In genomic region chr20:17504326-17504897, GRCh38 we compare ENCODE assay signal across 8 cellular contexts. TPM values are rescaled to one million over a fixed set of nuclear protein-coding genes. Genes with fewer than 3 reads are reported as not detected.
A peak's percentile ranks its signal among the peaks of the same experiment; 100 is the strongest.
DNase-seq lines count a peak whose midpoint lies in the region; ATAC-seq and TF ChIP-seq lines count a peak whose summit lies in the region.

No MANE protein-coding gene starts in this region.

- H3K36me3 Mint-ChIP-seq in central memory CD8-positive, alpha-beta T cell (ENCODE audit: insufficient read depth): peaks cover 3% of the 10 kb centered on the region
- H3K36me3 Mint-ChIP-seq in natural killer cell treated with Interleukin-12 subunit alpha and Interleukin-12 subunit beta and Interleukin-15 and Interleukin-18, amount 100 ng/mL, for 72 hours: no peaks in the 10 kb centered on the region

- H3K36me3 ChIP-seq in Loucy (ENCODE audit: insufficient read depth, low read length): no peaks in the 10 kb centered on the region

- ATAC-seq in GM21367 (IDR thresholded peaks at IDR 0.05; ENCODE audit: unreplicated experiment): peak; percentile 25
- ATAC-seq in central memory CD8-positive, alpha-beta T cell (replicated peaks; ENCODE audit: extremely low read depth, poor library complexity, severe bottlenecking): peak; percentile 44
- peak; percentile 17 to 44 for ATAC-seq in natural killer cell treated with Interleukin-12 subunit alpha and Interleukin-12 subunit beta and Interleukin-15 and Interleukin-18, amount 100 ng/mL, for 72 hours

- H3K9me3 Mint-ChIP-seq in central memory CD8-positive, alpha-beta T cell: no peaks in the 10 kb centered on the region
- no peaks in the 10 kb centered on the region for H3K9me3 Mint-ChIP-seq in natural killer cell treated with Interleukin-12 subunit alpha and Interleukin-12 subunit beta and Interleukin-15 and Interleukin-18, amount 100 ng/mL, for 72 hours

- H3K9me2 ChIP-seq in Loucy (replicated peaks; ENCODE audit: low read depth, low read length): no peaks in the 10 kb centered on the region

- H3K4me1 ChIP-seq in Loucy (ENCODE audit: insufficient read depth, low read length, poor library complexity, severe bottlenecking): peaks cover 36% of the 10 kb centered on the region

- H3K27ac Mint-ChIP-seq in central memory CD8-positive, alpha-beta T cell (ENCODE audit: low read depth): peak overlapping the region; percentile 71
- peak overlapping the region; percentile 61 to 84 for H3K27ac Mint-ChIP-seq in natural killer cell treated with Interleukin-12 subunit alpha and Interleukin-12 subunit beta and Interleukin-15 and Interleukin-18, amount 100 ng/mL, for 72 hours

- peak overlapping the region; percentile 72 for H3K4me3 ChIP-seq in Loucy (ENCODE audit: low read length, poor library complexity, severe bottlenecking)

- H3K4me1 Mint-ChIP-seq in central memory CD8-positive, alpha-beta T cell: peaks cover 35% of the 10 kb centered on the region
- peaks cover 29 to 39% of the 10 kb centered on the region in 2 donors for H3K4me1 Mint-ChIP-seq in natural killer cell treated with Interleukin-12 subunit alpha and Interleukin-12 subunit beta and Interleukin-15 and Interleukin-18, amount 100 ng/mL, for 72 hours (ENCODE audit: low read depth in 2 of 2)

- TF ChIP-seq CTCF in Loucy (conservative IDR thresholded peaks at IDR 0.05; ENCODE audit: low read length): no peak

- H3K4me3 Mint-ChIP-seq in central memory CD8-positive, alpha-beta T cell: peak overlapping the region; percentile 78
- peak overlapping the region; percentile 88 for H3K4me3 Mint-ChIP-seq in natural killer cell treated with Interleukin-12 subunit alpha and Interleukin-12 subunit beta and Interleukin-15 and Interleukin-18, amount 100 ng/mL, for 72 hours

- peak overlapping the region; percentile 66 for H3K9ac ChIP-seq in Loucy (ENCODE audit: low read depth, low read length, poor library complexity, severe bottlenecking)

- H3K9me3 ChIP-seq in Loucy (ENCODE audit: insufficient read depth, low read depth, low read length): no peaks in the 10 kb centered on the region

- H2AFZ ChIP-seq in Loucy (ENCODE audit: low read length): peak overlapping the region; percentile 92

- H3K27me3 ChIP-seq in Loucy (ENCODE audit: insufficient read depth, low read length, poor library complexity, severe bottlenecking): no peaks in the 10 kb centered on the region

- intact Hi-C loops in posterior vena cava (cut with DNase I): loop anchor here (1.0 to 10.0 kb wide), 5 partner anchors 113 to 490 kb away; no protein-coding TSS in a partner anchor

- DNase-seq in AG08396 (ENCODE audit: low spot score): peak; percentile 25
- peak; percentile 14 to 33 for DNase-seq in central memory CD8-positive, alpha-beta T cell (ENCODE audit: low spot score in 2 of 2)
- no peak for DNase-seq in natural killer cell treated with Interleukin-12 subunit alpha and Interleukin-12 subunit beta and Interleukin-15 and Interleukin-18, amount 100 ng/mL, for 72 hours (ENCODE audit: low spot score)
- DNase-seq in NCI-H2029 (lab: John Stamatoyannopoulos, UW): no peak
- no peak for DNase-seq in NCI-H524 treated with DMSO at 0.1 percent for 48 hours (lab: John Stamatoyannopoulos, UW)
- DNase-seq in posterior vena cava (ENCODE audit: low spot score): no peak

- H3K79me2 ChIP-seq in Loucy (ENCODE audit: insufficient read depth, low read length): no peaks in the 10 kb centered on the region

- H4K20me1 ChIP-seq in Loucy (ENCODE audit: insufficient read depth, low read length, poor library complexity, severe bottlenecking): no peaks in the 10 kb centered on the region

- peak overlapping the region; percentile 82 for H3K4me2 ChIP-seq in Loucy (ENCODE audit: low read depth, low read length, poor library complexity, severe bottlenecking)

- peaks cover 6% of the 10 kb centered on the region for H3K27me3 Mint-ChIP-seq in central memory CD8-positive, alpha-beta T cell
- H3K27me3 Mint-ChIP-seq in natural killer cell treated with Interleukin-12 subunit alpha and Interleukin-12 subunit beta and Interleukin-15 and Interleukin-18, amount 100 ng/mL, for 72 hours: no peaks in the 10 kb centered on the region

- H3F3A ChIP-seq in Loucy (ENCODE audit: low read depth): no peaks in the 10 kb centered on the region

RNA-seq across cellular contexts. Expression of gene BFSP1, which starts 26.8 kb away (rescaled TPM):
- total RNA-seq in natural killer cell treated with Interleukin-12 subunit alpha and Interleukin-12 subunit beta and Interleukin-15 and Interleukin-18, amount 100 ng/mL, for 72 hours: under 1 TPM; 0.14 to 0.20 TPM
- total RNA-seq in posterior vena cava: under 1 TPM; 0.67 to 0.93 TPM

Comparison
In these comparisons a context has a peak if more than half of its experiments do, and no peak if none do; other contexts are left out.
1. DNase-seq: peak in AG08396 (single experiment) and central memory CD8-positive, alpha-beta T cell (2 of 2); none in natural killer cell treated with Interleukin-12 subunit alpha and Interleukin-12 subunit beta and Interleukin-15 and Interleukin-18, amount 100 ng/mL, for 72 hours (single experiment), NCI-H2029 (single experiment), NCI-H524 treated with DMSO at 0.1 percent for 48 hours (single experiment) and posterior vena cava (single experiment).
2. Peak in every context shown above with its lines, with median percentiles within 50 percentile points of each other: ATAC-seq.